In genomic region chr5:151555760-151556576, GRCh38 we compare ENCODE assay signal across 22 cellular contexts. TPM values are rescaled to one million over a fixed set of nuclear protein-coding genes. Genes with fewer than 3 reads are reported as not detected.
DNase-seq lines count a peak whose midpoint lies in the region; ATAC-seq and TF ChIP-seq lines count a peak whose summit lies in the region.
"Had no signal": no experiment of that assay in that cellular context is flagged by ENCODE, and none has a peak within 500 bp of the region (broad histone marks: within the 10 kb centered on the region; RNA-seq: fewer than 3 reads in every experiment).

No MANE protein-coding gene starts in this region.

- H3K4me3 Mint-ChIP-seq in MCF 10A (ENCODE audit: unreplicated experiment): no peak overlapping the region
- no peak overlapping the region for H3K4me3 Mint-ChIP-seq in WTC11

- H3K27me3 Mint-ChIP-seq in MCF 10A (ENCODE audit: insufficient read depth, unreplicated experiment) (no peaks in the 10 kb centered on the region), WTC11 (ENCODE audit: low read depth) (no peaks in the 10 kb centered on the region)

- POLR2A ChIA-PET in MCF 10A (lab: Yijun Ruan, JAX) (interaction anchor here (1.2 to 1.7 kb wide), 3 partner anchors 7 to 96 kb away, joined by 3 to 5 read pairs (median 3); no protein-coding TSS in a partner anchor), HEK293T (lab: Yijun Ruan, JAX) (interaction anchor here (0.9 kb wide), 1 partner anchor 9 kb away, joined by 3 read pairs; no protein-coding TSS in a partner anchor), WTC11 (lab: Charles Lee) (no interaction called here)

- H3K27ac ChIP-seq in breast epithelium: peak overlapping the region; percentile 12 to 54

- ATAC-seq in WTC11: no peak
- ATAC-seq: HCT116, T-helper 17 cell had no signal

- intact Hi-C loops in breast epithelium (cut with DNase I; ENCODE audit: low total_unique reads) (no loop called here), MCF 10A (cut with micrococcal nuclease) (no loop called here)

- no peak for TF ChIP-seq CTCF in breast epithelium (IDR thresholded peaks at IDR 0.05)
- TF ChIP-seq CTCF in MCF 10A (IDR thresholded peaks at IDR 0.05; ENCODE audit: unreplicated experiment): no peak
- TF ChIP-seq CTCF in WTC11 (IDR thresholded peaks at IDR 0.05): no peak

- CTCF ChIA-PET in MCF 10A (lab: Yijun Ruan, JAX): interaction anchor here (0.6 to 26.8 kb wide), 6 partner anchors 10 to 88 kb away, joined by 3 to 467 read pairs (median 4); no protein-coding TSS in a partner anchor
- CTCF ChIA-PET in HEK293T (lab: Yijun Ruan, JAX): interaction anchor here (0.6 to 1.1 kb wide), 2 partner anchors 10 to 441 kb away, joined by 3 to 10 read pairs; no protein-coding TSS in a partner anchor
- CTCF ChIA-PET in WTC11 (lab: Charles Lee): interaction anchor here (1.0 kb wide), 1 partner anchor 96 kb away, joined by 4 read pairs; no protein-coding TSS in a partner anchor

- H3K27ac Mint-ChIP-seq in MCF 10A (ENCODE audit: low read depth, unreplicated experiment) (no peak overlapping the region), WTC11 (no peak overlapping the region)
- H3K27ac Mint-ChIP-seq: T-helper 17 cell had no signal

- no peaks in the 10 kb centered on the region for H3K4me1 ChIP-seq in breast epithelium

- no peak overlapping the region for H3K4me3 ChIP-seq in breast epithelium

- TF ChIP-seq POLR2A in breast epithelium (IDR thresholded peaks at IDR 0.05): no peak

- no peaks in the 10 kb centered on the region for H3K27me3 ChIP-seq in breast epithelium

- H3K4me1 Mint-ChIP-seq in MCF 10A (ENCODE audit: insufficient read depth, unreplicated experiment): no peaks in the 10 kb centered on the region
- no peaks in the 10 kb centered on the region for H3K4me1 Mint-ChIP-seq in WTC11

- no peaks in the 10 kb centered on the region for H3K9me3 ChIP-seq in breast epithelium

- H3K9me3 Mint-ChIP-seq in MCF 10A (ENCODE audit: unreplicated experiment) (no peaks in the 10 kb centered on the region), WTC11 (no peaks in the 10 kb centered on the region)

- DNase-seq in breast epithelium (ENCODE audit: low spot score in 2 of 2) (no peak), MCF 10A (ENCODE audit: unreplicated experiment) (no peak), OCI-M1 (lab: John Stamatoyannopoulos, UW) (peak; percentile 31), islet precursor cell (peak; percentile 29), HEK293T (ENCODE audit: extremely low spot score) (no peak), WTC11 (ENCODE audit: low spot score) (no peak), cerebellar cortex (ENCODE audit: low spot score) (no peak), NCI-H1105 (lab: John Stamatoyannopoulos, UW) (no peak)
- DNase-seq: 8988T, DMS53, GOT3, MM.1S, NCI-H1048, NCI-H1436 treated with DMSO at 0.1 percent for 48 hours, NCI-H2029, NCI-H2227 treated with DMSO at 0.1 percent for 48 hours, NCI-H510A treated with DMSO at 0.1 percent for 48 hours, NCI-H748 treated with DMSO at 0.1 percent for 48 hours, SHP77, T-helper 17 cell had no signal

- BruUV-seq in MCF 10A (replicated peaks; lab: Mats Ljungman, UMichigan): no TSS peak

- peaks cover 29% of the 10 kb centered on the region for H3K36me3 Mint-ChIP-seq in MCF 10A (ENCODE audit: insufficient read depth, unreplicated experiment)
- H3K36me3 Mint-ChIP-seq in WTC11: no peaks in the 10 kb centered on the region

- no peaks in the 10 kb centered on the region for H3K36me3 ChIP-seq in breast epithelium

TF ChIP-seq in HEK293T, 16 proteins besides CTCF, POLR2A, EP300 and RAD21:
- TF ChIP-seq TARDBP (IDR thresholded peaks at IDR 0.05): no peak
- TF ChIP-seq NFRKB (IDR thresholded peaks at IDR 0.05): no peak
- TF ChIP-seq LEF1 (IDR thresholded peaks at IDR 0.05; ENCODE audit: borderline replicate concordance): no peak
- TF ChIP-seq SUZ12 (IDR thresholded peaks at IDR 0.05): no peak
- no peak for TF ChIP-seq ELF4 (IDR thresholded peaks at IDR 0.05)
- TF ChIP-seq FOXK2 (IDR thresholded peaks at IDR 0.05): no peak
- TF ChIP-seq CTBP1 (IDR thresholded peaks at IDR 0.05; ENCODE audit: borderline replicate concordance): no peak
- TF ChIP-seq ARNT (IDR thresholded peaks at IDR 0.05): no peak
- TF ChIP-seq FOXM1 (IDR thresholded peaks at IDR 0.05; ENCODE audit: borderline replicate concordance): no peak
- no peak for TF ChIP-seq HDGF (IDR thresholded peaks at IDR 0.05; ENCODE audit: borderline replicate concordance)
- no peak for TF ChIP-seq FOXA1 (IDR thresholded peaks at IDR 0.05)
- no peak for TF ChIP-seq PKNOX1 (IDR thresholded peaks at IDR 0.05)
- no peak for TF ChIP-seq BHLHE40 (IDR thresholded peaks at IDR 0.05; ENCODE audit: borderline replicate concordance)
- TF ChIP-seq L3MBTL2 (conservative IDR thresholded peaks at IDR 0.05): no peak
- no peak for TF ChIP-seq SP1 (IDR thresholded peaks at IDR 0.05)
- no peak for TF ChIP-seq ZNF384 (IDR thresholded peaks at IDR 0.05)

TF ChIP-seq in WTC11, 78 proteins besides CTCF, POLR2A, EP300 and RAD21:
- TF ChIP-seq ZBTB43 (CRISPR knock-in tag; IDR thresholded peaks at IDR 0.05): no peak

RNA-seq across cellular contexts. Expression of gene FAT2, which starts 35.2 kb away (rescaled TPM):
- total RNA-seq in breast epithelium (1 to 10 TPM in 2 of 3 donors, under 1 TPM in 1; 0.16 to 5.4 (median 3.6) TPM), MCF 10A (2022) (5.9 and 9.9 TPM in 2 replicates), WTC11 (2021) (0.14 to 0.26 TPM (median 0.16 TPM) in 3 replicates)
- total RNA-seq: LHCN-M2, T-helper 17 cell had no signal

Comparison
In these comparisons a context has a peak if more than half of its experiments do, and no peak if none do; other contexts are left out.
1. DNase-seq: peak in OCI-M1 (single experiment) and islet precursor cell (single experiment); none in breast epithelium (0 of 2), MCF 10A (single experiment), HEK293T (single experiment), WTC11 (single experiment), cerebellar cortex (single experiment) and NCI-H1105 (single experiment).